17 cellular contexts compared by ENCODE assay signal in genomic region chr5:132772291-132773070, GRCh38. TPM values are rescaled to one million over a fixed set of nuclear protein-coding genes. Genes with fewer than 3 reads are reported as not detected.
DNase-seq lines count a peak whose midpoint lies in the region; ATAC-seq, FAIRE-seq and TF ChIP-seq lines count a peak whose summit lies in the region.
"Had no signal": no experiment of that assay in that cellular context is flagged by ENCODE, and none has a peak within 500 bp of the region (broad histone marks: within the 10 kb centered on the region; RNA-seq: fewer than 3 reads in every experiment).

No MANE protein-coding gene starts in this region.

- no peaks in the 10 kb centered on the region for H3K27me3 Mint-ChIP-seq in astrocyte (ENCODE audit: low read depth, unreplicated experiment)
- no peaks in the 10 kb centered on the region for H3K27me3 Mint-ChIP-seq in nephron (ENCODE audit: low read depth)

- H3K36me3 ChIP-seq in astrocyte (ENCODE audit: insufficient read depth, low read length) (no peaks in the 10 kb centered on the region), gastroesophageal sphincter (no peaks in the 10 kb centered on the region), suprapubic skin (no peaks in the 10 kb centered on the region), HAP-1 (replicated peaks) (no peaks in the 10 kb centered on the region), left lung (no peaks in the 10 kb centered on the region)
- H3K36me3 ChIP-seq: esophagus squamous epithelium had no signal

- TF ChIP-seq POLR2A in gastroesophageal sphincter (IDR thresholded peaks at IDR 0.05), result no peak
- no peak for TF ChIP-seq POLR2A in suprapubic skin (IDR thresholded peaks at IDR 0.05)

- no peak overlapping the region for H3K9ac ChIP-seq in astrocyte (ENCODE audit: low read length)

- no peak overlapping the region for H3K4me2 ChIP-seq in astrocyte (ENCODE audit: low read length)

- peaks cover 11% of the 10 kb centered on the region for H3K4me1 ChIP-seq in astrocyte (ENCODE audit: insufficient read depth, low read length)
- H3K4me1 ChIP-seq in gastroesophageal sphincter, result peaks cover 0 to 88% (median 47%) of the 10 kb centered on the region in 3 donors
- peaks cover 87% of the 10 kb centered on the region for H3K4me1 ChIP-seq in suprapubic skin
- H3K4me1 ChIP-seq in HAP-1, result peaks cover 6% of the 10 kb centered on the region
- H3K4me1 ChIP-seq in left lung, result peaks cover 20 to 38% of the 10 kb centered on the region in 2 donors

- peaks cover 88% of the 10 kb centered on the region for H3K79me2 ChIP-seq in astrocyte (ENCODE audit: insufficient read depth, low read length)

- peak; percentile 24 for DNase-seq in astrocyte (ENCODE audit: low read depth)
- no peak for DNase-seq in suprapubic skin (ENCODE audit: low spot score in 2 of 2)
- no peak for DNase-seq in HAP-1 (ENCODE audit: low spot score in 2 of 2)
- no peak for DNase-seq in left lung
- DNase-seq: esophagus squamous epithelium; GF-D8; HFFc6; NCI-H69; PC-3; small intestine; stimulated activated naive B cell treated with anti-CD40 and anti-IgM and Interleukin-4, amounts not matched to agents 10 μg/mL and 1 μg/mL and 100 μg/mL, for 72 hours had no signal

- H3K27me3 ChIP-seq in astrocyte (ENCODE audit: insufficient read depth, low read length), result no peaks in the 10 kb centered on the region
- no peaks in the 10 kb centered on the region for H3K27me3 ChIP-seq in gastroesophageal sphincter
- H3K27me3 ChIP-seq in suprapubic skin, result no peaks in the 10 kb centered on the region
- H3K27me3 ChIP-seq in HAP-1 (ENCODE audit: low read depth), result no peaks in the 10 kb centered on the region
- peaks cover 0 to 28% of the 10 kb centered on the region in 2 donors for H3K27me3 ChIP-seq in left lung
- H3K27me3 ChIP-seq: esophagus squamous epithelium had no signal

- in situ Hi-C loops in HAP-1 (cut with MboI; ENCODE audit: low sequenced_read_pairs), result no loop called here

- no peak overlapping the region for H2AFZ ChIP-seq in astrocyte (ENCODE audit: low read depth, low read length)

- H3K27ac Mint-ChIP-seq in astrocyte (ENCODE audit: unreplicated experiment), result peak overlapping the region; percentile 93
- peak overlapping the region; percentile 48 to 63 (median 56) for H3K27ac Mint-ChIP-seq in nephron
- H3K27ac Mint-ChIP-seq: B cell; HFFc6; stimulated activated naive B cell treated with anti-CD40 and anti-IgM and Interleukin-4, amounts not matched to agents 10 μg/mL and 1 μg/mL and 100 μg/mL, for 72 hours had no signal

- H3K4me3 Mint-ChIP-seq in astrocyte (ENCODE audit: unreplicated experiment) (no peak overlapping the region), nephron (peak overlapping the region in 2 of 3 experiments; percentile 41 to 45)
- H3K4me3 Mint-ChIP-seq: B cell; HFFc6; stimulated activated naive B cell treated with anti-CD40 and anti-IgM and Interleukin-4, amounts not matched to agents 10 μg/mL and 1 μg/mL and 100 μg/mL, for 72 hours had no signal

- TF ChIP-seq CTCF in astrocyte (IDR thresholded peaks at IDR 0.05; ENCODE audit: insufficient read depth, low read depth, low read length), result no peak
- no peak for TF ChIP-seq CTCF in gastroesophageal sphincter (IDR thresholded peaks at IDR 0.05)
- TF ChIP-seq CTCF in nephron (IDR thresholded peaks at IDR 0.05; ENCODE audit: unreplicated experiment in 3 of 3), result no peak
- no peak for TF ChIP-seq CTCF in suprapubic skin (IDR thresholded peaks at IDR 0.05)
- TF ChIP-seq CTCF in left lung (IDR thresholded peaks at IDR 0.05), result no peak

- peaks cover 74% of the 10 kb centered on the region for H4K20me1 ChIP-seq in astrocyte (ENCODE audit: insufficient read depth, low read length)

- no peaks in the 10 kb centered on the region for H3K9me3 ChIP-seq in astrocyte (ENCODE audit: insufficient read depth, low read depth, low read length)
- H3K9me3 ChIP-seq in gastroesophageal sphincter, result no peaks in the 10 kb centered on the region
- no peaks in the 10 kb centered on the region for H3K9me3 ChIP-seq in suprapubic skin
- H3K9me3 ChIP-seq in HAP-1, result no peaks in the 10 kb centered on the region
- no peaks in the 10 kb centered on the region for H3K9me3 ChIP-seq in left lung
- H3K9me3 ChIP-seq: esophagus squamous epithelium had no signal

- H3K27ac ChIP-seq in astrocyte (ENCODE audit: low read depth, low read length), result no peak overlapping the region
- H3K27ac ChIP-seq in gastroesophageal sphincter, result peak overlapping the region in 3 of 4 donors; percentile 63 to 68 (median 64)
- H3K27ac ChIP-seq in suprapubic skin, result peak overlapping the region; percentile 72
- H3K27ac ChIP-seq in left lung, result peak overlapping the region in 1 of 2 donors; percentile 34

- TF ChIP-seq EP300 in gastroesophageal sphincter (IDR thresholded peaks at IDR 0.05) (no peak), suprapubic skin (IDR thresholded peaks at IDR 0.05) (no peak)

- H3K4me1 Mint-ChIP-seq in astrocyte (ENCODE audit: low read depth, unreplicated experiment) (peaks cover 49% of the 10 kb centered on the region), nephron (peaks cover 42% of the 10 kb centered on the region)
- H3K4me1 Mint-ChIP-seq: B cell; stimulated activated naive B cell treated with anti-CD40 and anti-IgM and Interleukin-4, amounts not matched to agents 10 μg/mL and 1 μg/mL and 100 μg/mL, for 72 hours had no signal

- peaks cover 6% of the 10 kb centered on the region for H3K36me3 Mint-ChIP-seq in astrocyte (ENCODE audit: low read depth, unreplicated experiment)
- no peaks in the 10 kb centered on the region for H3K36me3 Mint-ChIP-seq in nephron (ENCODE audit: low read depth)
- H3K36me3 Mint-ChIP-seq: stimulated activated naive B cell treated with anti-CD40 and anti-IgM and Interleukin-4, amounts not matched to agents 10 μg/mL and 1 μg/mL and 100 μg/mL, for 72 hours had no signal

- H3K4me3 ChIP-seq in astrocyte (ENCODE audit: insufficient read depth, low read depth, low read length), result no peak overlapping the region
- H3K4me3 ChIP-seq in gastroesophageal sphincter, result no peak overlapping the region
- H3K4me3 ChIP-seq in suprapubic skin, result no peak overlapping the region
- no peak overlapping the region for H3K4me3 ChIP-seq in HAP-1
- H3K4me3 ChIP-seq in left lung, result no peak overlapping the region
- H3K4me3 ChIP-seq: esophagus squamous epithelium had no signal

- intact Hi-C loops in left lung (cut with DNase I), result no loop called here

- no peak for FAIRE-seq in astrocyte (lab: Jason Lieb, UNC)
- FAIRE-seq: small intestine, TTC549 had no signal

- H3K9me3 Mint-ChIP-seq in astrocyte (ENCODE audit: unreplicated experiment), result no peaks in the 10 kb centered on the region
- no peaks in the 10 kb centered on the region for H3K9me3 Mint-ChIP-seq in nephron
- H3K9me3 Mint-ChIP-seq: HFFc6; stimulated activated naive B cell treated with anti-CD40 and anti-IgM and Interleukin-4, amounts not matched to agents 10 μg/mL and 1 μg/mL and 100 μg/mL, for 72 hours had no signal

- 59 to 60% methylated on average over 3 to 5 of the region's 8 CpGs for WGBS in gastroesophageal sphincter (ENCODE audit: low coverage in 1 of 2), 2 donors
- 68% methylated on average over 6 of the region's 8 CpGs for WGBS in suprapubic skin

- ATAC-seq in gastroesophageal sphincter, result no peak
- no peak for ATAC-seq in HG02571 (IDR thresholded peaks at IDR 0.05; ENCODE audit: unreplicated experiment)
- ATAC-seq in left lung, result no peak
- ATAC-seq: PC-3; stimulated activated naive B cell treated with anti-CD40 and anti-IgM and Interleukin-4, amounts not matched to agents 10 μg/mL and 1 μg/mL and 100 μg/mL, for 72 hours had no signal

RNA-seq across cellular contexts. Expression of gene SEPTIN8, which starts 4.6 kb away (rescaled TPM):
- total RNA-seq in astrocyte, result 97.5 and 106 TPM in 2 replicates
- 10 to 100 TPM; 31.6 to 46.4 (median 34.9) TPM for total RNA-seq in gastroesophageal sphincter
- total RNA-seq in suprapubic skin, result 10 to 100 TPM; 75.9 to 85.0 (median 80.8) TPM
- 10 to 100 TPM; 38.8 to 53.8 TPM for total RNA-seq in left lung

RNA-seq across cellular contexts. Expression of gene CCNI2, which starts 25.3 kb away (rescaled TPM):
- total RNA-seq in astrocyte (0.16 and 0.24 TPM in 2 replicates), gastroesophageal sphincter (not detected), suprapubic skin (not detected), left lung (1 to 10 TPM; 1.1 to 1.8 TPM)
- total RNA-seq: HFFc6, PC-3 had no signal

RNA-seq across cellular contexts. Expression of gene KIF3A, which starts 35.1 kb away (rescaled TPM):
- 25.4 and 25.6 TPM in 2 replicates for total RNA-seq in astrocyte
- total RNA-seq in gastroesophageal sphincter, result 10 to 100 TPM in 1 of 4 donors, 1 to 10 TPM in 3; 5.9 to 12.5 (median 7.7) TPM
- 10 to 100 TPM in 1 of 4 donors, 1 to 10 TPM in 3; 2.6 to 15.0 (median 6.3) TPM for total RNA-seq in suprapubic skin
- 10 to 100 TPM in 1 of 2 donors, 1 to 10 TPM in 1; 8.9 to 15.2 TPM for total RNA-seq in left lung

RNA-seq across cellular contexts. Expression of gene SOWAHA, which starts 40.6 kb away (rescaled TPM):
- 0.10 and 0.20 TPM in 2 replicates for total RNA-seq in astrocyte
- total RNA-seq in gastroesophageal sphincter, result under 1 TPM in 2 of 4 donors, not detected in 2; 0.27 to 0.87 TPM
- under 1 TPM in 3 of 4 donors, not detected in 1; 0.23 to 0.93 (median 0.48) TPM for total RNA-seq in suprapubic skin
- total RNA-seq in left lung, result under 1 TPM in 1 of 2 donors, not detected in 1; 0.16 TPM
- total RNA-seq: B cell, dermis microvascular lymphatic vessel endothelial cell, HFFc6 had no signal

RNA-seq across cellular contexts. Expression of gene SHROOM1, which starts 58.0 kb away (rescaled TPM):
- 5.0 TPM in 2 replicates for total RNA-seq in astrocyte
- total RNA-seq in gastroesophageal sphincter, result 10 to 100 TPM in 1 of 4 donors, 1 to 10 TPM in 3; 5.8 to 10.3 (median 6.5) TPM
- 1 to 10 TPM in 3 of 4 donors, under 1 TPM in 1; 0.76 to 2.8 (median 2.3) TPM for total RNA-seq in suprapubic skin
- 10 to 100 TPM; 15.8 to 20.6 TPM for total RNA-seq in left lung
